18 cellular contexts compared by ENCODE assay signal in genomic region chr7:42611961-42612360, GRCh38.
DNase-seq lines count a peak whose midpoint lies in the region; ATAC-seq, FAIRE-seq and TF ChIP-seq lines count a peak whose summit lies in the region.
"Had no signal": no experiment of that assay in that cellular context is flagged by ENCODE, and none has a peak within 500 bp of the region (broad histone marks: within the 10 kb centered on the region; RNA-seq: fewer than 3 reads in every experiment).

No MANE protein-coding gene starts in this region.

- H2AFZ ChIP-seq in GM23248 (no peak overlapping the region), mesenchymal stem cell (ENCODE audit: low read depth, low read length) (no peak overlapping the region)

- H3K14ac ChIP-seq in mesenchymal stem cell (ENCODE audit: low read length in 2 of 2), result no peak overlapping the region

- H2BK120ac ChIP-seq in mesenchymal stem cell (ENCODE audit: low read depth, low read length), result no peak overlapping the region

- H3K9me3 ChIP-seq in GM23248 (ENCODE audit: low read depth) (no peaks in the 10 kb centered on the region), mesenchymal stem cell (ENCODE audit: control insufficient read depth, low read length) (no peaks in the 10 kb centered on the region), heart left ventricle (no peaks in the 10 kb centered on the region)

- H3K79me1 ChIP-seq in mesenchymal stem cell (replicated peaks; ENCODE audit: low read length, poor library complexity, severe bottlenecking), result no peaks in the 10 kb centered on the region

- H3K4me3 Mint-ChIP-seq in progenitor cell of endocrine pancreas (ENCODE audit: low read depth), result no peak overlapping the region
- H3K4me3 Mint-ChIP-seq: B cell; CD8-positive, alpha-beta T cell had no signal

- no peaks in the 10 kb centered on the region for H3K36me3 ChIP-seq in GM23248 (ENCODE audit: low read depth)
- no peaks in the 10 kb centered on the region for H3K36me3 ChIP-seq in mesenchymal stem cell (ENCODE audit: control insufficient read depth in 1 of 2, insufficient read depth in 2 of 2, low read depth in 1 of 2, low read length in 2 of 2)
- H3K36me3 ChIP-seq in heart left ventricle, result no peaks in the 10 kb centered on the region

- peaks cover 8% of the 10 kb centered on the region for H3K4me1 Mint-ChIP-seq in progenitor cell of endocrine pancreas (ENCODE audit: low read depth)
- H3K4me1 Mint-ChIP-seq: B cell had no signal

- H3K9me2 ChIP-seq in GM23248 (ENCODE audit: insufficient read depth), result no peaks in the 10 kb centered on the region

- no peak overlapping the region for H2BK15ac ChIP-seq in mesenchymal stem cell (ENCODE audit: low read depth, poor library complexity, severe bottlenecking)

- no peaks in the 10 kb centered on the region for H3F3A ChIP-seq in GM23248 (ENCODE audit: insufficient read depth)

- WGBS in GM23248 (ENCODE audit: low coverage in 1 of 2, low lambda C conversion rate in 2 of 2, missing lambda C conversion rate in 2 of 2), 2 experiments, result 0 to 6% methylated on average over 1 of the region's 1 CpG
- WGBS in mesenchymal stem cell, result 53% methylated on average over 1 of the region's 1 CpG
- 70 to 92% (median 78%) methylated on average over 1 of the region's 1 CpG for WGBS in heart left ventricle, 4 donors

- H3K23ac ChIP-seq in mesenchymal stem cell (ENCODE audit: low read length in 2 of 2), result no peak overlapping the region

- no peak overlapping the region for H4K8ac ChIP-seq in mesenchymal stem cell (ENCODE audit: low read length)

- H3K27ac Mint-ChIP-seq in progenitor cell of endocrine pancreas, result no peak overlapping the region
- H3K27ac Mint-ChIP-seq: B cell; CD8-positive, alpha-beta T cell had no signal

- H3K4me2 ChIP-seq in GM23248 (ENCODE audit: unreplicated experiment), result no peak overlapping the region
- no peak overlapping the region for H3K4me2 ChIP-seq in mesenchymal stem cell (ENCODE audit: low read length, poor library complexity, severe bottlenecking)

- peak; percentile 7 for DNase-seq in GM23248
- peak; percentile 25 for DNase-seq in RPMI7951 (ENCODE audit: low read depth)
- DNase-seq in mesenchymal stem cell, result peak; percentile 15
- DNase-seq in urothelium cell line (ENCODE audit: low spot score), result peak; percentile 25
- no peak for DNase-seq in heart left ventricle
- DNase-seq in progenitor cell of endocrine pancreas (ENCODE audit: low spot score, unreplicated experiment), result no peak
- no peak for DNase-seq in activated CD4-positive, alpha-beta T cell treated with anti-CD3 and anti-CD28 coated beads for 48 hours
- DNase-seq: ACHN; CD8-positive, alpha-beta T cell; KG1; MV-4-11; NCI-H1417 treated with DMSO at 0.1 percent for 48 hours; NCI-H2081; NCI-H526; NK-92 treated with Interleukin-12 subunit alpha and Interleukin-12 subunit beta, amount 100 ng/mL, for 24 hours; OCI-M1 had no signal

- no peak overlapping the region for H2AK5ac ChIP-seq in mesenchymal stem cell (ENCODE audit: low read length, severe bottlenecking)

- H4K91ac ChIP-seq in mesenchymal stem cell (ENCODE audit: low read length), result no peak overlapping the region

- no peaks in the 10 kb centered on the region for H3K9me3 Mint-ChIP-seq in progenitor cell of endocrine pancreas (ENCODE audit: low read depth)
- H3K9me3 Mint-ChIP-seq: CD8-positive, alpha-beta T cell had no signal

- TF ChIP-seq POLR2A in heart left ventricle (IDR thresholded peaks at IDR 0.05), result no peak

- H3K27me3 ChIP-seq in GM23248 (replicated peaks; ENCODE audit: insufficient read depth) (peaks cover 7% of the 10 kb centered on the region; the same call in 1 of the 2 replicates), mesenchymal stem cell (ENCODE audit: control insufficient read depth in 1 of 2, insufficient read depth in 1 of 2, low read length in 2 of 2) (peaks cover 4% of the 10 kb centered on the region in 2 experiments), heart left ventricle (no peaks in the 10 kb centered on the region)

- H3K9ac ChIP-seq in GM23248 (no peak overlapping the region), mesenchymal stem cell (ENCODE audit: low read length) (no peak overlapping the region)

- peak overlapping the region in 1 of 2 experiments; percentile 77 for H2BK12ac ChIP-seq in mesenchymal stem cell (ENCODE audit: low read length in 2 of 2)

- peak overlapping the region in 1 of 2 experiments; percentile 62 for H3K18ac ChIP-seq in mesenchymal stem cell (ENCODE audit: low read depth in 1 of 2, low read length in 2 of 2)

- intact Hi-C loops in heart left ventricle (cut with DNase I), result no loop called here

- TF ChIP-seq CTCF in heart left ventricle (IDR thresholded peaks at IDR 0.05) (no peak), progenitor cell of endocrine pancreas (IDR thresholded peaks at IDR 0.05; ENCODE audit: unreplicated experiment) (no peak)

- H3K4ac ChIP-seq in mesenchymal stem cell (ENCODE audit: low read depth in 1 of 2, low read length in 2 of 2), result no peak overlapping the region

- no peak overlapping the region for H2BK5ac ChIP-seq in mesenchymal stem cell (ENCODE audit: low read depth, low read length, poor library complexity, severe bottlenecking)

- no peak for ATAC-seq in heart left ventricle
- ATAC-seq: CD8-positive, alpha-beta T cell had no signal

- H3K36me3 Mint-ChIP-seq in progenitor cell of endocrine pancreas (ENCODE audit: insufficient read depth), result no peaks in the 10 kb centered on the region
- H3K36me3 Mint-ChIP-seq: CD8-positive, alpha-beta T cell had no signal

- no peaks in the 10 kb centered on the region for H3K4me1 ChIP-seq in GM23248 (ENCODE audit: insufficient read depth)
- H3K4me1 ChIP-seq in mesenchymal stem cell (ENCODE audit: control insufficient read depth, insufficient read depth, low read depth, low read length), result no peaks in the 10 kb centered on the region
- H3K4me1 ChIP-seq in heart left ventricle, result peaks cover 0 to 3% (median 0%) of the 10 kb centered on the region in 12 donors

- no peaks in the 10 kb centered on the region for H3K79me2 ChIP-seq in GM23248 (ENCODE audit: insufficient read depth)

- no peaks in the 10 kb centered on the region for H3K27me3 Mint-ChIP-seq in progenitor cell of endocrine pancreas

- no peaks in the 10 kb centered on the region for H4K20me1 ChIP-seq in GM23248 (ENCODE audit: insufficient read depth)

- H3K27ac ChIP-seq in GM23248 (no peak overlapping the region), mesenchymal stem cell (ENCODE audit: low read length, poor library complexity, severe bottlenecking) (no peak overlapping the region), heart left ventricle (peak overlapping the region in 1 of 12 donors; percentile 4)

- H3K4me3 ChIP-seq in GM23248 (no peak overlapping the region), mesenchymal stem cell (ENCODE audit: insufficient read depth in 1 of 2, low read depth in 1 of 2, low read length in 2 of 2) (no peak overlapping the region), heart left ventricle (no peak overlapping the region)

- in situ Hi-C loops in GM23248 (cut with MboI), result no loop called here

- no peak for FAIRE-seq in urothelium cell line (lab: Jason Lieb, UNC)
- FAIRE-seq: H54 had no signal

Comparison
In these comparisons a context has a peak if more than half of its experiments do, and no peak if none do; other contexts are left out.
1. DNase-seq: peak in GM23248 (single experiment), RPMI7951 (single experiment), mesenchymal stem cell (single experiment) and urothelium cell line (single experiment); none in heart left ventricle (0 of 5), progenitor cell of endocrine pancreas (single experiment) and activated CD4-positive, alpha-beta T cell treated with anti-CD3 and anti-CD28 coated beads for 48 hours (single experiment).